In genomic region chrX:152893631-152894610, GRCh38 we compare ENCODE assay signal across 22 cellular contexts. TPM values are rescaled to one million over a fixed set of nuclear protein-coding genes. Genes with fewer than 3 reads are reported as not detected.
DNase-seq lines count a peak whose midpoint lies in the region; ATAC-seq and TF ChIP-seq lines count a peak whose summit lies in the region.
"Had no signal": no experiment of that assay in that cellular context is flagged by ENCODE, and none has a peak within 500 bp of the region (broad histone marks: within the 10 kb centered on the region; RNA-seq: fewer than 3 reads in every experiment).

No MANE protein-coding gene starts in this region.

- TF ChIP-seq RAD21 in HCT116 (IDR thresholded peaks at IDR 0.05; ENCODE audit: low read depth), result no peak

- H3K27ac ChIP-seq in HCT116 (ENCODE audit: low read depth, low read length), result no peak overlapping the region
- H3K27ac ChIP-seq in WERI-Rb-1, result peak overlapping the region; percentile 78
- peak overlapping the region; percentile 59 to 90 (median 86) for H3K27ac ChIP-seq in esophagus squamous epithelium
- no peak overlapping the region for H3K27ac ChIP-seq in sigmoid colon
- H3K27ac ChIP-seq: BLaER1, hepatocyte, right atrium auricular region, uterus had no signal

- H3K4me3 ChIP-seq in HCT116 (replicated peaks in 1 of 2; ENCODE audit: low read depth in 1 of 2, low read length in 2 of 2) (no peak overlapping the region), WERI-Rb-1 (ENCODE audit: low read depth, low read length) (no peak overlapping the region), esophagus squamous epithelium (no peak overlapping the region), sigmoid colon (no peak overlapping the region)
- H3K4me3 ChIP-seq: BLaER1, hepatocyte, right atrium auricular region, uterus had no signal

- DNase-seq in HCT116 (ENCODE audit: low read depth, low spot score) (no peak), WERI-Rb-1 (peak; percentile 88), esophagus squamous epithelium (lab: John Stamatoyannopoulos, UW) (no peak), sigmoid colon (peak; percentile 57), NCI-H446 (lab: John Stamatoyannopoulos, UW) (no peak)
- DNase-seq: activated CD4-positive, alpha-beta T cell treated with anti-CD3 and anti-CD28 coated beads, Interleukin-2, amount 50 U/mL, for 48 hours; activated CD4-positive, CD25-positive, alpha-beta regulatory T cell treated with anti-CD3 and anti-CD28 coated beads, Interleukin-2, amount 50 U/mL, for 72 hours; activated CD8-positive, alpha-beta memory T cell treated with anti-CD3 and anti-CD28 coated beads, Interleukin-2, amount 50 U/mL, for 48 hours; activated naive CD4-positive, alpha-beta T cell treated with Interleukin-2 at 50 U/mL for 16 hours; HCEC 1CT; Kasumi-1; NCI-H524 treated with DMSO at 0.1 percent for 48 hours; NK-92 treated with Interleukin-12 subunit alpha and Interleukin-12 subunit beta, amount 100 ng/mL, for 24 hours; Right ventricle myocardium superior; stimulated activated CD8-positive, alpha-beta memory T cell treated with anti-CD3 and anti-CD28 coated beads, Interleukin-4, amount 100 ng/mL, for 48 hours; T-helper 2 cell; uterus had no signal

- no peaks in the 10 kb centered on the region for H3K27me3 ChIP-seq in HCT116 (ENCODE audit: insufficient read depth, low read length)
- peaks cover 14% of the 10 kb centered on the region for H3K27me3 ChIP-seq in WERI-Rb-1 (ENCODE audit: insufficient read depth, low read depth, severe bottlenecking)
- peaks cover 0 to 5% (median 0%) of the 10 kb centered on the region in 4 donors for H3K27me3 ChIP-seq in esophagus squamous epithelium
- peaks cover 0 to 15% (median 0%) of the 10 kb centered on the region in 3 donors for H3K27me3 ChIP-seq in sigmoid colon
- H3K27me3 ChIP-seq: hepatocyte, right atrium auricular region, uterus had no signal

- no peaks in the 10 kb centered on the region for H3K9me2 ChIP-seq in HCT116 (ENCODE audit: insufficient read depth)

- intact Hi-C loops in HCT116 (cut with micrococcal nuclease), result no loop called here
- intact Hi-C loops in esophagus squamous epithelium (cut with DNase I), result no loop called here
- intact Hi-C loops in sigmoid colon (cut with DNase I), result no loop called here

- TF ChIP-seq CTCF in HCT116 (IDR thresholded peaks at IDR 0.05 in 2 of 3, conservative IDR thresholded peaks at IDR 0.05 in 1 of 3; ENCODE audit: borderline replicate concordance in 1 of 3, insufficient read depth in 1 of 3, low read depth in 2 of 3, low read length in 2 of 3), result no peak
- TF ChIP-seq CTCF in WERI-Rb-1 (IDR thresholded peaks at IDR 0.05; ENCODE audit: low read depth, low read length), result no peak
- no peak for TF ChIP-seq CTCF in esophagus squamous epithelium (IDR thresholded peaks at IDR 0.05)
- TF ChIP-seq CTCF in sigmoid colon (IDR thresholded peaks at IDR 0.05), result no peak

- ATAC-seq in HCT116 (no peak), HG03469 (IDR thresholded peaks at IDR 0.05; ENCODE audit: unreplicated experiment) (no peak), HG02759 (IDR thresholded peaks at IDR 0.05; ENCODE audit: unreplicated experiment) (no peak)

- H3K36me3 ChIP-seq in HCT116 (ENCODE audit: control insufficient read depth in 1 of 2, insufficient read depth in 2 of 2, low read length in 2 of 2) (no peaks in the 10 kb centered on the region), WERI-Rb-1 (no peaks in the 10 kb centered on the region), esophagus squamous epithelium (no peaks in the 10 kb centered on the region), sigmoid colon (no peaks in the 10 kb centered on the region)
- H3K36me3 ChIP-seq: BLaER1, right atrium auricular region, uterus had no signal

- no peak overlapping the region for H2AFZ ChIP-seq in HCT116 (ENCODE audit: low read depth, low read length, poor library complexity, severe bottlenecking)
- H2AFZ ChIP-seq: hepatocyte had no signal

- no TSS peak for BruUV-seq in HCT116 (replicated peaks; lab: Mats Ljungman, UMichigan)

- CTCF ChIA-PET in HCT116 (lab: Charles Lee), result interaction anchor here (0.5 kb wide), 1 partner anchor 46 kb away, joined by 6 read pairs; no protein-coding TSS in a partner anchor

- H3K79me2 ChIP-seq in HCT116 (ENCODE audit: insufficient read depth, low read length), result no peaks in the 10 kb centered on the region
- H3K79me2 ChIP-seq: hepatocyte had no signal

- H3K9me3 ChIP-seq in HCT116 (ENCODE audit: control insufficient read depth in 1 of 2, insufficient read depth in 1 of 2, low read depth in 1 of 2, low read length in 2 of 2) (no peaks in the 10 kb centered on the region), WERI-Rb-1 (ENCODE audit: severe bottlenecking) (no peaks in the 10 kb centered on the region), esophagus squamous epithelium (no peaks in the 10 kb centered on the region), sigmoid colon (no peaks in the 10 kb centered on the region)
- H3K9me3 ChIP-seq: BLaER1, right atrium auricular region, uterus had no signal

- no peak for TF ChIP-seq EP300 in sigmoid colon (IDR thresholded peaks at IDR 0.05)

- POLR2A ChIA-PET in HCT116 (lab: Charles Lee), result no interaction called here

- H4K20me1 ChIP-seq in HCT116 (ENCODE audit: insufficient read depth), result no peaks in the 10 kb centered on the region

- peak overlapping the region; percentile 64 for H3K4me2 ChIP-seq in HCT116 (ENCODE audit: low read length)
- H3K4me2 ChIP-seq: BLaER1, hepatocyte had no signal

- H3K9ac ChIP-seq in HCT116 (ENCODE audit: low read length), result peak overlapping the region; percentile 14; the same call in 1 of the 2 replicates
- H3K9ac ChIP-seq: BLaER1 had no signal

- RAD21 ChIA-PET in HCT116 (lab: Charles Lee; ENCODE audit: low non-redundant PET in 1 of 2, low total read pairs in 2 of 2, uncharacterized antibody in 2 of 2, unreplicated experiment in 2 of 2), result interaction anchor here in 1 of 2 experiments (0.6 kb wide), 1 partner anchor 793 kb away, joined by 5 read pairs; no protein-coding TSS in a partner anchor

- H3K4me1 ChIP-seq in HCT116 (ENCODE audit: control insufficient read depth in 1 of 2, insufficient read depth in 2 of 2, low read length in 2 of 2), result peaks cover 17 to 49% of the 10 kb centered on the region in 2 experiments
- H3K4me1 ChIP-seq in esophagus squamous epithelium, result peaks cover 17 to 51% (median 22%) of the 10 kb centered on the region in 3 donors
- no peaks in the 10 kb centered on the region for H3K4me1 ChIP-seq in sigmoid colon
- H3K4me1 ChIP-seq: right atrium auricular region, uterus had no signal

- no peak for TF ChIP-seq POLR2A in HCT116 (IDR thresholded peaks at IDR 0.05; ENCODE audit: borderline replicate concordance, extremely low read depth, insufficient read depth, insufficient read length)
- TF ChIP-seq POLR2A in esophagus squamous epithelium (IDR thresholded peaks at IDR 0.05), result no peak
- TF ChIP-seq POLR2A in sigmoid colon (IDR thresholded peaks at IDR 0.05), result no peak

- 40 to 55% methylated on average over 1 to 9 of the region's 19 CpGs for whole genome bisulfite sequencing in esophagus squamous epithelium, 2 donors
- 85 to 86% methylated on average over 19 of the region's 19 CpGs for WGBS in sigmoid colon, 2 donors

TF ChIP-seq in HCT116, 20 proteins besides CTCF, POLR2A, EP300 and RAD21:
- TF ChIP-seq SP1 (IDR thresholded peaks at IDR 0.05; ENCODE audit: low read depth), result no peak
- TF ChIP-seq ELF1 (IDR thresholded peaks at IDR 0.05; ENCODE audit: borderline replicate concordance, low read depth), result no peak
- no peak for TF ChIP-seq ZBTB33 (IDR thresholded peaks at IDR 0.05; ENCODE audit: extremely low read depth, insufficient replicate concordance, low read length)
- no peak for TF ChIP-seq ATF3 (IDR thresholded peaks at IDR 0.05)
- no peak for TF ChIP-seq EGR1 (IDR thresholded peaks at IDR 0.05; ENCODE audit: low read depth)
- TF ChIP-seq TCF7L2 (IDR thresholded peaks at IDR 0.05; ENCODE audit: borderline replicate concordance, extremely low read depth, insufficient read depth, insufficient read length), result no peak
- no peak for TF ChIP-seq YY1 (IDR thresholded peaks at IDR 0.05; ENCODE audit: extremely low read depth, insufficient replicate concordance, low read depth, low read length)
- TF ChIP-seq EZH2phosphoT487 (IDR thresholded peaks at IDR 0.05; ENCODE audit: borderline replicate concordance), result no peak
- no peak for TF ChIP-seq CBX3 (IDR thresholded peaks at IDR 0.05; ENCODE audit: low read depth)
- TF ChIP-seq ZNF274 (IDR thresholded peaks at IDR 0.05; ENCODE audit: low read depth, low read length), result no peak
- no peak for TF ChIP-seq EZH2 (IDR thresholded peaks at IDR 0.05)
- TF ChIP-seq FOSL1 (IDR thresholded peaks at IDR 0.05; ENCODE audit: low read depth), result no peak
- TF ChIP-seq JUND (IDR thresholded peaks at IDR 0.05), result no peak
- no peak for TF ChIP-seq MAX (IDR thresholded peaks at IDR 0.05)
- no peak for TF ChIP-seq SIN3A (IDR thresholded peaks at IDR 0.05; ENCODE audit: low read depth)
- TF ChIP-seq SRF (IDR thresholded peaks at IDR 0.05; ENCODE audit: low read depth), result no peak
- TF ChIP-seq ZFX (IDR thresholded peaks at IDR 0.05), result no peak
- TF ChIP-seq POLR2AphosphoS5 (IDR thresholded peaks at IDR 0.05; ENCODE audit: low read depth, low read length), result no peak

RNA-seq across cellular contexts. Expression of gene ZNF185, which starts 3.9 kb away (rescaled TPM):
- total RNA-seq in HCT116 (2021; ENCODE audit: unreplicated experiment) (15.8 TPM), esophagus squamous epithelium (100 to 1,000 TPM; 205 to 470 (median 259) TPM), sigmoid colon (1 to 10 TPM in 3 of 4 donors, under 1 TPM in 1; 0.55 to 3.8 (median 2.6) TPM)
- polyA plus RNA-seq in HCT116 (2012), result 16.4 and 21.1 TPM in 2 replicates
- polyA plus RNA-seq in sigmoid colon, result 1 to 10 TPM; 1.8 to 4.2 (median 2.3) TPM

Comparison
In these comparisons a context has a peak if more than half of its experiments do, and no peak if none do; other contexts are left out.
1. DNase-seq: peak in WERI-Rb-1 (single experiment) and sigmoid colon (single experiment); none in HCT116 (single experiment), esophagus squamous epithelium (single experiment) and NCI-H446 (0 of 2).
2. H3K27ac ChIP-seq: peak in WERI-Rb-1 (single experiment) and esophagus squamous epithelium (4 of 4); none in HCT116 (single experiment) and sigmoid colon (0 of 4).
3. RNA of gene ZNF185, which starts 3.9 kb away (total RNA-seq): 205 to 470 TPM in esophagus squamous epithelium; 15.8 TPM in HCT116 (single experiment) and 0.55 to 3.8 TPM in sigmoid colon; every median in the first group is over 10 times any median in the second.